ENCODE assay signal across 22 cellular contexts in genomic region chr6:130459316-130459715, GRCh38.
"Had no signal": no experiment of that assay in that cellular context is flagged by ENCODE, and none has a peak within 500 bp of the region (broad histone marks: within the 10 kb centered on the region; RNA-seq: fewer than 3 reads in every experiment).

No MANE protein-coding gene starts in this region.

- H3K9me3 ChIP-seq: MG63, SJCRH30 had no signal

- H3K4me3 ChIP-seq: MG63, SJCRH30 had no signal

- H3K27ac ChIP-seq: HL-60, SJCRH30 had no signal

- DNase-seq: Karpas-422, KG1, MG63, NCI-H1092, NCI-H1105 treated with DMSO at 0.1 percent for 48 hours, NCI-H1417 treated with DMSO at 0.1 percent for 48 hours, NCI-H146, NCI-H1694 treated with DMSO at 0.1 percent for 48 hours, NCI-H1930, NCI-H2081, NCI-H2107, NCI-H2227 treated with DMSO at 0.1 percent for 48 hours, NCI-H524, NCI-H526 treated with DMSO at 0.1 percent for 48 hours, NCI-H748 treated with DMSO at 0.1 percent for 48 hours, PC-3, SHP77 treated with DMSO at 0.1 percent for 48 hours, SJCRH30, SW 1271 had no signal

- H3K4me1 ChIP-seq: SJCRH30 had no signal

- ATAC-seq: Panc1, PC-3, Right ventricle myocardium inferior had no signal

- H3K36me3 ChIP-seq: MG63, SJCRH30 had no signal

- H3K27me3 ChIP-seq: MG63, SJCRH30 had no signal
